Comparison of ENCODE assay signal across 1 cellular context in genomic region chr14:67819563-67820411, GRCh38.
TF ChIP-seq lines count a peak whose summit lies in the region.

RAD51B (plus strand) TSS chr14:67819779.

TF ChIP-seq in H1, 55 proteins besides CTCF, POLR2A, EP300 and RAD21 (continued from another document):
- TF ChIP-seq HDAC2 (IDR thresholded peaks at IDR 0.05; ENCODE audit: borderline replicate concordance in 1 of 2, low read depth in 2 of 2, low read length in 2 of 2) (0 out of 4 replicates have a peak, but pooled peaks of 1 of the 2 experiments have one; percentile 48), RXRA (IDR thresholded peaks at IDR 0.05; ENCODE audit: insufficient read depth, low read depth, low read length) (no peak), SP1 (IDR thresholded peaks at IDR 0.05; ENCODE audit: low read depth, low read length) (peak; percentile 99), BCL11A (IDR thresholded peaks at IDR 0.05; ENCODE audit: low read depth in 2 of 2, low read length in 2 of 2) (no peak), CHD7 (IDR thresholded peaks at IDR 0.05; ENCODE audit: insufficient replicate concordance, low read length) (no peak), RNF2 (IDR thresholded peaks at IDR 0.05; ENCODE audit: borderline replicate concordance, low read depth, low read length, missing control alignments, poor library complexity, severe bottlenecking) (no peak), CBX5 (IDR thresholded peaks at IDR 0.05; ENCODE audit: low read depth, low read length) (no peak), TAF1 (IDR thresholded peaks at IDR 0.05; ENCODE audit: low read depth, low read length) (peak; percentile 61; the same call in 1 of the 2 replicates), SRF (IDR thresholded peaks at IDR 0.05; ENCODE audit: low read depth, low read length) (no peak), USF2 (IDR thresholded peaks at IDR 0.05; ENCODE audit: low read length) (no peak), KDM5A (IDR thresholded peaks at IDR 0.05; ENCODE audit: low read length) (peak; percentile 57; the same call in 1 of the 2 replicates), MAX (IDR thresholded peaks at IDR 0.05) (peak; percentile 23; the same call in 1 of the 2 replicates), ATF2 (IDR thresholded peaks at IDR 0.05; ENCODE audit: low read length) (0 out of 2 replicates have a peak, but pooled peaks have one; percentile 21), CHD1 (IDR thresholded peaks at IDR 0.05; ENCODE audit: low read depth, low read length) (no peak), KDM4A (IDR thresholded peaks at IDR 0.05; ENCODE audit: low read depth, low read length, severe bottlenecking) (peak; percentile 70), CREB1 (IDR thresholded peaks at IDR 0.05) (peak; percentile 60), SIX5 (IDR thresholded peaks at IDR 0.05; ENCODE audit: low read depth, low read length) (peak; percentile 94), POU5F1 (IDR thresholded peaks at IDR 0.05; ENCODE audit: low read depth, low read length) (no peak), SIN3A (conservative IDR thresholded peaks at IDR 0.05 in 1 of 2, IDR thresholded peaks at IDR 0.05 in 1 of 2; ENCODE audit: low read depth in 1 of 2, low read length in 2 of 2) (0 out of 4 replicates have a peak, but pooled peaks of 1 of the 2 experiments have one; percentile 19), JUND (IDR thresholded peaks at IDR 0.05; ENCODE audit: low read length) (no peak), SAP30 (IDR thresholded peaks at IDR 0.05; ENCODE audit: insufficient read depth, insufficient replicate concordance, low read length) (peak; percentile 67), RFX5 (IDR thresholded peaks at IDR 0.05; ENCODE audit: borderline replicate concordance, low read depth, low read length) (no peak), TCF12 (IDR thresholded peaks at IDR 0.05; ENCODE audit: low read depth, low read length) (no peak), PHF8 (conservative IDR thresholded peaks at IDR 0.05; ENCODE audit: low read depth, low read length) (peak; percentile 75)
